2 cellular contexts compared by ENCODE assay signal in the genomic region with DNA sequence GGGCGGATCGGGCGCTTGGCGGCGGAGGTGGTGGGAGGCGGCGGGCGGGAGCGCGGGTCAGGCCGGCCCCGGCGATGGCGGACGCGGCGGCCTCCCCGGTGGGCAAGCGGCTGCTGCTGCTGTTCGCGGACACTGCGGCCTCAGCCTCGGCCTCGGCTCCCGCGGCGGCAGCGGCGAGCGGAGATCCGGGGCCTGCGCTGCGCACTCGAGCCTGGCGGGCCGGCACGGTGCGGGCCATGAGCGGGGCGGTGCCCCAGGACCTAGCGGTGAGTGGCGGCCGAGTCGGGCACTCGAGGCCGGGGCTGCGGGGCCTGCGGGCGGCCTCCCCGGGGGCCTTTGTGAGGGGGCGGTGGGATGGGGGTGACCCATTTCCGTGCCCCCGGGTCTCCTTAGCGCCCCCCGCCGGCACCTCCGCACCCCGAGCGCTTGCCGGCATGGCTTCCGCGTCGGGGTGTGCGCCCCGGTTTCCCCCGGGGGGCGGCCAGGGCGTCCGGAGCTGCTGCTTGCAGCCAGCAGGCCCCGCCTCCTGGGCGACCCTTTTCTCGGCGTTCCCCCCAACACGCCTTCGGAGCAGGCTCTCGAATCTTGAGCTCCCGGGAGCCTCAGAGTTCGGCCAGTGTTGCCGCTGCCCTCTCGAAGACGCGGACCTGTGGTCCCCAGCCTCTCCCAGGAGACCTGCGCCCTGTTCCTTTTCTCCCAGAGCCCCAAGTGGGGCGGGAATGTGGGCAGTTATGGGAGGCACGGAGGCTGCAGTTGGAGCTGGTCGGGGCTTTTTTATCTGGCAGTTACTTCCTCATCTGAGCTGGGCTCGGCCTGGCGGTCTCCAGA.
TF ChIP-seq lines count a peak whose summit lies in the region.

No MANE protein-coding gene starts in this region.

TF ChIP-seq in HEK293, 187 proteins besides CTCF, POLR2A, EP300 and RAD21 (continued from another document):
- TF ChIP-seq ZNF501 (tag by site-specific recombination; IDR thresholded peaks at IDR 0.05): no peak
- peak; percentile 80 for TF ChIP-seq ZSCAN30 (tag by site-specific recombination; IDR thresholded peaks at IDR 0.05)
- TF ChIP-seq KLF8 (tag by site-specific recombination; IDR thresholded peaks at IDR 0.05): 0 out of 2 replicates have a peak, but pooled peaks have one; percentile 42
- TF ChIP-seq ZBTB17 (tag by site-specific recombination; IDR thresholded peaks at IDR 0.05): peak; percentile 94
- no peak for TF ChIP-seq ZNF350 (tag by site-specific recombination; IDR thresholded peaks at IDR 0.05)
- peak; percentile 82 for TF ChIP-seq ZNF335 (tag by site-specific recombination; conservative IDR thresholded peaks at IDR 0.05)

TF ChIP-seq in HepG2, 621 proteins besides CTCF, POLR2A, EP300 and RAD21 (continued from another document and continues in another):
- TF ChIP-seq, protein P1, sequence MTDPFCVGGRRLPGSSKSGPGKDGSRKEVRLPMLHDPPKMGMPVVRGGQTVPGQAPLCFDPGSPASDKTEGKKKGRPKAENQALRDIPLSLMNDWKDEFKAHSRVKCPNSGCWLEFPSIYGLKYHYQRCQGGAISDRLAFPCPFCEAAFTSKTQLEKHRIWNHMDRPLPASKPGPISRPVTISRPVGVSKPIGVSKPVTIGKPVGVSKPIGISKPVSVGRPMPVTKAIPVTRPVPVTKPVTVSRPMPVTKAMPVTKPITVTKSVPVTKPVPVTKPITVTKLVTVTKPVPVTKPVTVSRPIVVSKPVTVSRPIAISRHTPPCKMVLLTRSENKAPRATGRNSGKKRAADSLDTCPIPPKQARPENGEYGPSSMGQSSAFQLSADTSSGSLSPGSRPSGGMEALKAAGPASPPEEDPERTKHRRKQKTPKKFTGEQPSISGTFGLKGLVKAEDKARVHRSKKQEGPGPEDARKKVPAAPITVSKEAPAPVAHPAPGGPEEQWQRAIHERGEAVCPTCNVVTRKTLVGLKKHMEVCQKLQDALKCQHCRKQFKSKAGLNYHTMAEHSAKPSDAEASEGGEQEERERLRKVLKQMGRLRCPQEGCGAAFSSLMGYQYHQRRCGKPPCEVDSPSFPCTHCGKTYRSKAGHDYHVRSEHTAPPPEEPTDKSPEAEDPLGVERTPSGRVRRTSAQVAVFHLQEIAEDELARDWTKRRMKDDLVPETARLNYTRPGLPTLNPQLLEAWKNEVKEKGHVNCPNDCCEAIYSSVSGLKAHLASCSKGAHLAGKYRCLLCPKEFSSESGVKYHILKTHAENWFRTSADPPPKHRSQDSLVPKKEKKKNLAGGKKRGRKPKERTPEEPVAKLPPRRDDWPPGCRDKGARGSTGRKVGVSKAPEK (CRISPR knock-in tag; IDR thresholded peaks at IDR 0.05; ENCODE audit: borderline replicate concordance): no peak
- no peak for TF ChIP-seq ZNF383 (CRISPR knock-in tag; IDR thresholded peaks at IDR 0.05; ENCODE audit: borderline replicate concordance)
- no peak for TF ChIP-seq KDM5B (CRISPR knock-in tag; IDR thresholded peaks at IDR 0.05; ENCODE audit: borderline replicate concordance)
- TF ChIP-seq ZNF703 (CRISPR knock-in tag; IDR thresholded peaks at IDR 0.05; ENCODE audit: borderline replicate concordance): no peak
- TF ChIP-seq, protein P2, sequence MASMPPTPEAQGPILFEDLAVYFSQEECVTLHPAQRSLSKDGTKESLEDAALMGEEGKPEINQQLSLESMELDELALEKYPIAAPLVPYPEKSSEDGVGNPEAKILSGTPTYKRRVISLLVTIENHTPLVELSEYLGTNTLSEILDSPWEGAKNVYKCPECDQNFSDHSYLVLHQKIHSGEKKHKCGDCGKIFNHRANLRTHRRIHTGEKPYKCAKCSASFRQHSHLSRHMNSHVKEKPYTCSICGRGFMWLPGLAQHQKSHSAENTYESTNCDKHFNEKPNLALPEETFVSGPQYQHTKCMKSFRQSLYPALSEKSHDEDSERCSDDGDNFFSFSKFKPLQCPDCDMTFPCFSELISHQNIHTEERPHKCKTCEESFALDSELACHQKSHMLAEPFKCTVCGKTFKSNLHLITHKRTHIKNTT (CRISPR knock-in tag; IDR thresholded peaks at IDR 0.05): no peak
- no peak; the same call in 1 of the 2 replicates for TF ChIP-seq KMT2A (CRISPR knock-in tag; IDR thresholded peaks at IDR 0.05)
- TF ChIP-seq, protein P3, sequence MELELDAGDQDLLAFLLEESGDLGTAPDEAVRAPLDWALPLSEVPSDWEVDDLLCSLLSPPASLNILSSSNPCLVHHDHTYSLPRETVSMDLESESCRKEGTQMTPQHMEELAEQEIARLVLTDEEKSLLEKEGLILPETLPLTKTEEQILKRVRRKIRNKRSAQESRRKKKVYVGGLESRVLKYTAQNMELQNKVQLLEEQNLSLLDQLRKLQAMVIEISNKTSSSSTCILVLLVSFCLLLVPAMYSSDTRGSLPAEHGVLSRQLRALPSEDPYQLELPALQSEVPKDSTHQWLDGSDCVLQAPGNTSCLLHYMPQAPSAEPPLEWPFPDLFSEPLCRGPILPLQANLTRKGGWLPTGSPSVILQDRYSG (CRISPR knock-in tag; IDR thresholded peaks at IDR 0.05): no peak
- TF ChIP-seq, protein P4, sequence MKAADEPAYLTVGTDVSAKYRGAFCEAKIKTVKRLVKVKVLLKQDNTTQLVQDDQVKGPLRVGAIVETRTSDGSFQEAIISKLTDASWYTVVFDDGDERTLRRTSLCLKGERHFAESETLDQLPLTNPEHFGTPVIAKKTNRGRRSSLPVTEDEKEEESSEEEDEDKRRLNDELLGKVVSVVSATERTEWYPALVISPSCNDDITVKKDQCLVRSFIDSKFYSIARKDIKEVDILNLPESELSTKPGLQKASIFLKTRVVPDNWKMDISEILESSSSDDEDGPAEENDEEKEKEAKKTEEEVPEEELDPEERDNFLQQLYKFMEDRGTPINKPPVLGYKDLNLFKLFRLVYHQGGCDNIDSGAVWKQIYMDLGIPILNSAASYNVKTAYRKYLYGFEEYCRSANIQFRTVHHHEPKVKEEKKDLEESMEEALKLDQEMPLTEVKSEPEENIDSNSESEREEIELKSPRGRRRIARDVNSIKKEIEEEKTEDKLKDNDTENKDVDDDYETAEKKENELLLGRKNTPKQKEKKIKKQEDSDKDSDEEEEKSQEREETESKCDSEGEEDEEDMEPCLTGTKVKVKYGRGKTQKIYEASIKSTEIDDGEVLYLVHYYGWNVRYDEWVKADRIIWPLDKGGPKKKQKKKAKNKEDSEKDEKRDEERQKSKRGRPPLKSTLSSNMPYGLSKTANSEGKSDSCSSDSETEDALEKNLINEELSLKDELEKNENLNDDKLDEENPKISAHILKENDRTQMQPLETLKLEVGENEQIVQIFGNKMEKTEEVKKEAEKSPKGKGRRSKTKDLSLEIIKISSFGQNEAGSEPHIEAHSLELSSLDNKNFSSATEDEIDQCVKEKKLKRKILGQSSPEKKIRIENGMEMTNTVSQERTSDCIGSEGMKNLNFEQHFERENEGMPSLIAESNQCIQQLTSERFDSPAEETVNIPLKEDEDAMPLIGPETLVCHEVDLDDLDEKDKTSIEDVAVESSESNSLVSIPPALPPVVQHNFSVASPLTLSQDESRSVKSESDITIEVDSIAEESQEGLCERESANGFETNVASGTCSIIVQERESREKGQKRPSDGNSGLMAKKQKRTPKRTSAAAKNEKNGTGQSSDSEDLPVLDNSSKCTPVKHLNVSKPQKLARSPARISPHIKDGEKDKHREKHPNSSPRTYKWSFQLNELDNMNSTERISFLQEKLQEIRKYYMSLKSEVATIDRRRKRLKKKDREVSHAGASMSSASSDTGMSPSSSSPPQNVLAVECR (CRISPR knock-in tag; IDR thresholded peaks at IDR 0.05; ENCODE audit: borderline replicate concordance): peak; percentile 57
- no peak for TF ChIP-seq ZNF552 (CRISPR knock-in tag; IDR thresholded peaks at IDR 0.05; ENCODE audit: borderline replicate concordance)
- TF ChIP-seq GLI4 (CRISPR knock-in tag; IDR thresholded peaks at IDR 0.05; ENCODE audit: borderline replicate concordance): no peak
- no peak for TF ChIP-seq HMG20B (CRISPR knock-in tag; conservative IDR thresholded peaks at IDR 0.05)
- TF ChIP-seq TBL1XR1 (IDR thresholded peaks at IDR 0.05; ENCODE audit: borderline replicate concordance, low read length, partially characterized antibody): no peak
- no peak for TF ChIP-seq ZSCAN12 (CRISPR knock-in tag; IDR thresholded peaks at IDR 0.05)
- TF ChIP-seq ZNF317 (CRISPR knock-in tag; IDR thresholded peaks at IDR 0.05): no peak
- no peak for TF ChIP-seq HNF4A (CRISPR knock-in tag; IDR thresholded peaks at IDR 0.05)
- TF ChIP-seq ZSCAN22 (CRISPR knock-in tag; IDR thresholded peaks at IDR 0.05): no peak
- TF ChIP-seq ZNF83 (CRISPR knock-in tag; IDR thresholded peaks at IDR 0.05; ENCODE audit: borderline replicate concordance): no peak
- TF ChIP-seq GTF2F1 (IDR thresholded peaks at IDR 0.05; ENCODE audit: low read length): no peak
- TF ChIP-seq HMGA1 (CRISPR knock-in tag; conservative IDR thresholded peaks at IDR 0.05): no peak
- TF ChIP-seq GATAD1 (CRISPR knock-in tag; IDR thresholded peaks at IDR 0.05): no peak; the same call in 1 of the 2 replicates
- no peak for TF ChIP-seq AKAP8 (CRISPR knock-in tag; IDR thresholded peaks at IDR 0.05)
- no peak for TF ChIP-seq SATB2 (CRISPR knock-in tag; IDR thresholded peaks at IDR 0.05)
- TF ChIP-seq, protein P5, sequence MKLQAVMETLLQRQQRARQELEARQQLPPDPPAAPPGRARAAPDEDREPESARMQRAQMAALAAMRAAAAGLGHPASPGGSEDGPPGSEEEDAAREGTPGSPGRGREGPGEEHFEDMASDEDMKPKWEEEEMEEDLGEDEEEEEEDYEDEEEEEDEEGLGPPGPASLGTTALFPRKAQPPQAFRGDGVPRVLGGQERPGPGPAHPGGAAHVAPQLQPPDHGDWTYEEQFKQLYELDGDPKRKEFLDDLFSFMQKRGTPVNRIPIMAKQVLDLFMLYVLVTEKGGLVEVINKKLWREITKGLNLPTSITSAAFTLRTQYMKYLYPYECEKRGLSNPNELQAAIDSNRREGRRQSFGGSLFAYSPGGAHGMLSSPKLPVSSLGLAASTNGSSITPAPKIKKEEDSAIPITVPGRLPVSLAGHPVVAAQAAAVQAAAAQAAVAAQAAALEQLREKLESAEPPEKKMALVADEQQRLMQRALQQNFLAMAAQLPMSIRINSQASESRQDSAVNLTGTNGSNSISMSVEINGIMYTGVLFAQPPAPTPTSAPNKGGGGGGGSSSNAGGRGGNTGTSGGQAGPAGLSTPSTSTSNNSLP (IDR thresholded peaks at IDR 0.05; ENCODE audit: low read depth, low read length): no peak
- peak; percentile 58; the same call in 1 of the 2 replicates for TF ChIP-seq MTA1 (CRISPR knock-in tag; IDR thresholded peaks at IDR 0.05; ENCODE audit: borderline replicate concordance)
- TF ChIP-seq ZNF253 (CRISPR knock-in tag; IDR thresholded peaks at IDR 0.05; ENCODE audit: borderline replicate concordance): no peak
- TF ChIP-seq KLF9 (CRISPR knock-in tag; IDR thresholded peaks at IDR 0.05; ENCODE audit: low read depth): 0 out of 2 replicates have a peak, but pooled peaks have one; percentile 13
- no peak for TF ChIP-seq MAFK (conservative IDR thresholded peaks at IDR 0.05 in 1 of 2, IDR thresholded peaks at IDR 0.05 in 1 of 2; ENCODE audit: low read length in 2 of 2)
- TF ChIP-seq ISL2 (CRISPR knock-in tag; IDR thresholded peaks at IDR 0.05): 0 out of 2 replicates have a peak, but pooled peaks have one; percentile 12
- peak; percentile 27 for TF ChIP-seq SRSF1 (optimal IDR thresholded peaks at IDR 0.05; ENCODE audit: low read depth, low read length)
- no peak for TF ChIP-seq FOSL2 (CRISPR knock-in tag; IDR thresholded peaks at IDR 0.05)
- TF ChIP-seq, protein P6, sequence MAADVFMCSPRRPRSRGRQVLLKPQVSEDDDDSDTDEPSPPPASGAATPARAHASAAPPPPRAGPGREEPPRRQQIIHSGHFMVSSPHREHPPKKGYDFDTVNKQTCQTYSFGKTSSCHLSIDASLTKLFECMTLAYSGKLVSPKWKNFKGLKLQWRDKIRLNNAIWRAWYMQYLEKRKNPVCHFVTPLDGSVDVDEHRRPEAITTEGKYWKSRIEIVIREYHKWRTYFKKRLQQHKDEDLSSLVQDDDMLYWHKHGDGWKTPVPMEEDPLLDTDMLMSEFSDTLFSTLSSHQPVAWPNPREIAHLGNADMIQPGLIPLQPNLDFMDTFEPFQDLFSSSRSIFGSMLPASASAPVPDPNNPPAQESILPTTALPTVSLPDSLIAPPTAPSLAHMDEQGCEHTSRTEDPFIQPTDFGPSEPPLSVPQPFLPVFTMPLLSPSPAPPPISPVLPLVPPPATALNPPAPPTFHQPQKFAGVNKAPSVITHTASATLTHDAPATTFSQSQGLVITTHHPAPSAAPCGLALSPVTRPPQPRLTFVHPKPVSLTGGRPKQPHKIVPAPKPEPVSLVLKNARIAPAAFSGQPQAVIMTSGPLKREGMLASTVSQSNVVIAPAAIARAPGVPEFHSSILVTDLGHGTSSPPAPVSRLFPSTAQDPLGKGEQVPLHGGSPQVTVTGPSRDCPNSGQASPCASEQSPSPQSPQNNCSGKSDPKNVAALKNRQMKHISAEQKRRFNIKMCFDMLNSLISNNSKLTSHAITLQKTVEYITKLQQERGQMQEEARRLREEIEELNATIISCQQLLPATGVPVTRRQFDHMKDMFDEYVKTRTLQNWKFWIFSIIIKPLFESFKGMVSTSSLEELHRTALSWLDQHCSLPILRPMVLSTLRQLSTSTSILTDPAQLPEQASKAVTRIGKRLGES (CRISPR knock-in tag; IDR thresholded peaks at IDR 0.05; ENCODE audit: borderline replicate concordance): no peak
- TF ChIP-seq, protein P7, sequence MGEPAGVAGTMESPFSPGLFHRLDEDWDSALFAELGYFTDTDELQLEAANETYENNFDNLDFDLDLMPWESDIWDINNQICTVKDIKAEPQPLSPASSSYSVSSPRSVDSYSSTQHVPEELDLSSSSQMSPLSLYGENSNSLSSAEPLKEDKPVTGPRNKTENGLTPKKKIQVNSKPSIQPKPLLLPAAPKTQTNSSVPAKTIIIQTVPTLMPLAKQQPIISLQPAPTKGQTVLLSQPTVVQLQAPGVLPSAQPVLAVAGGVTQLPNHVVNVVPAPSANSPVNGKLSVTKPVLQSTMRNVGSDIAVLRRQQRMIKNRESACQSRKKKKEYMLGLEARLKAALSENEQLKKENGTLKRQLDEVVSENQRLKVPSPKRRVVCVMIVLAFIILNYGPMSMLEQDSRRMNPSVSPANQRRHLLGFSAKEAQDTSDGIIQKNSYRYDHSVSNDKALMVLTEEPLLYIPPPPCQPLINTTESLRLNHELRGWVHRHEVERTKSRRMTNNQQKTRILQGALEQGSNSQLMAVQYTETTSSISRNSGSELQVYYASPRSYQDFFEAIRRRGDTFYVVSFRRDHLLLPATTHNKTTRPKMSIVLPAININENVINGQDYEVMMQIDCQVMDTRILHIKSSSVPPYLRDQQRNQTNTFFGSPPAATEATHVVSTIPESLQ (CRISPR knock-in tag; conservative IDR thresholded peaks at IDR 0.05): no peak; the same call in 1 of the 2 replicates
- TF ChIP-seq YY1 (IDR thresholded peaks at IDR 0.05; ENCODE audit: insufficient read depth, insufficient replicate concordance, low read depth, low read length): peak; percentile 65
- TF ChIP-seq NKX3-1 (CRISPR knock-in tag; IDR thresholded peaks at IDR 0.05): no peak
- TF ChIP-seq ZNF644 (CRISPR knock-in tag; IDR thresholded peaks at IDR 0.05; ENCODE audit: low read depth): no peak
- TF ChIP-seq, protein P8, sequence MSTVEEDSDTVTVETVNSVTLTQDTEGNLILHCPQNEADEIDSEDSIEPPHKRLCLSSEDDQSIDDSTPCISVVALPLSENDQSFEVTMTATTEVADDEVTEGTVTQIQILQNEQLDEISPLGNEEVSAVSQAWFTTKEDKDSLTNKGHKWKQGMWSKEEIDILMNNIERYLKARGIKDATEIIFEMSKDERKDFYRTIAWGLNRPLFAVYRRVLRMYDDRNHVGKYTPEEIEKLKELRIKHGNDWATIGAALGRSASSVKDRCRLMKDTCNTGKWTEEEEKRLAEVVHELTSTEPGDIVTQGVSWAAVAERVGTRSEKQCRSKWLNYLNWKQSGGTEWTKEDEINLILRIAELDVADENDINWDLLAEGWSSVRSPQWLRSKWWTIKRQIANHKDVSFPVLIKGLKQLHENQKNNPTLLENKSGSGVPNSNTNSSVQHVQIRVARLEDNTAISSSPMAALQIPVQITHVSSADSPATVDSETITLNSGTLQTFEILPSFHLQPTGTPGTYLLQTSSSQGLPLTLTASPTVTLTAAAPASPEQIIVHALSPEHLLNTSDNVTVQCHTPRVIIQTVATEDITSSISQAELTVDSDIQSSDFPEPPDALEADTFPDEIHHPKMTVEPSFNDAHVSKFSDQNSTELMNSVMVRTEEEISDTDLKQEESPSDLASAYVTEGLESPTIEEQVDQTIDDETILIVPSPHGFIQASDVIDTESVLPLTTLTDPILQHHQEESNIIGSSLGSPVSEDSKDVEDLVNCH (CRISPR knock-in tag; IDR thresholded peaks at IDR 0.05): no peak
